Comparison of ENCODE assay signal across 2 cellular contexts in the genomic region with DNA sequence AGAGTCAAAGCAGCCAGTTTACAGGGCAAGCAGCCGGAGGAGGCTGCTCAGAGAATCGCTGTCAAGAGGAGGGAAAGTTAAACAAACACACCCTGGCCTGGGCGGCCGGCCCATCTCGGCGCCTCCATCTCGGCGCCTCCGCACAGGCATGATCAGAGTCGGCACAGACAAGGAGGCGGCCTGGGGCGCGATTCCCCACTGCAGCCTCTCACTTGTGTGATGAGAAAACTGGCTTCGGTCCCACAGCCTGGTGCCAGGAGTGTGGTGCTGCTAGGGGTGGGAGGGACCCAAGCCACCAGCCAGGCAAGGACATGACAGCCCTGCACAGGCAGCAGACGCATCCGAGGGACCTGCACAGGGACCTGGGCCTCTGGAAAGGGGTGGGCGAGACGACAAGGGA.
TF ChIP-seq lines count a peak whose summit lies in the region.

No MANE protein-coding gene starts in this region.

TF ChIP-seq in HepG2, 621 proteins besides CTCF, POLR2A, EP300 and RAD21:
- 0 out of 2 replicates have a peak, but pooled peaks have one; percentile 24 for TF ChIP-seq EED (CRISPR knock-in tag; IDR thresholded peaks at IDR 0.05)
- TF ChIP-seq, protein P1, sequence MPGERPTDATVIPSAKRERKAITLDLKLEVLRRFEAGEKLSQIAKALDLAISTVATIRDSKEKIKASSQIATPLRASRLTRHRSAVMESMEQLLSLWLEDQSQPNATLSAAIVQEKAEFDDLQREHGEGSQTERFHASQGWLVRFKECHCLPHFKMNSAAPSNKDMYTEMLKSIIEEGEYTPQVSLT (CRISPR knock-in tag; IDR thresholded peaks at IDR 0.05; ENCODE audit: borderline replicate concordance, low read depth): no peak

TF ChIP-seq in HEK293T, 16 proteins besides CTCF, POLR2A, EP300 and RAD21:
- TF ChIP-seq SUZ12 (IDR thresholded peaks at IDR 0.05): no peak
